Comparison of ENCODE assay signal across 22 cellular contexts in the genomic region with DNA sequence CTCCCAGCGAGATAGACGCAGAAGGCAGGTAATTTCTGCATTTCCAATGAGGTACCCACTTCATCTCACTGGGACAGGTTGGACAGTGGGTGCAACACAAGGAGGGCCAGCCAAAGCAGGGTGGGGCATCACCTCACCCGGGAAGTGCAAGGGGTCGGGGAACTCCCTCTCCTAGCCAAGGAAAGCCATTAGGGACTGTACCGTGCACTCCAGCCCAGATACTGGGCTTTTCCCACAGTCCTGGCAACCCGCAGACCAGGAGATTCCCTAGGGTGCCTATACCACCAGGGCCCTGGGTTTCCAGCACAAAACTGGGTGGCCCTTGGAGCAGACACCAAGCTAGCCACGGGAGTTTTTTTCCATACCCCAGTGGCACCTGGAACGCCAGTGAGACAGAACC. TPM values are rescaled to one million over a fixed set of nuclear protein-coding genes. Genes with fewer than 3 reads are reported as not detected.
DNase-seq lines count a peak whose midpoint lies in the region; FAIRE-seq and TF ChIP-seq lines count a peak whose summit lies in the region.
"Had no signal": no experiment of that assay in that cellular context is flagged by ENCODE, and none has a peak within 500 bp of the region (broad histone marks: within the 10 kb centered on the region; RNA-seq: fewer than 3 reads in every experiment).

No MANE protein-coding gene starts in this region.

- H3K36me3 Mint-ChIP-seq in activated CD4-positive, alpha-beta T cell treated with anti-CD3 and anti-CD28 coated beads, Interleukin-2, amount 10 ng/mL, durations not matched to agents 24 days and 14 days (ENCODE audit: low read depth) = no peaks in the 10 kb centered on the region

- H3K79me2 ChIP-seq in H1 (ENCODE audit: control insufficient read depth in 1 of 2, insufficient read depth in 2 of 2, low read length in 2 of 2) (no peaks in the 10 kb centered on the region), mesendoderm (ENCODE audit: control insufficient read depth, insufficient read depth, low read length) (no peaks in the 10 kb centered on the region)

- no peak overlapping the region for H3K4ac ChIP-seq in H1 (replicated peaks; ENCODE audit: insufficient read length, low read depth, low read length)
- peak overlapping the region; percentile 72 for H3K4ac ChIP-seq in mesendoderm (ENCODE audit: low read depth, low read length)

- H3K4me3 ChIP-seq in HUES48 (ENCODE audit: low read depth, low read length) (no peak overlapping the region), H1 (ENCODE audit: extremely low read depth in 1 of 4, insufficient read depth in 2 of 4, low read depth in 3 of 4, low read length in 4 of 4) (no peak overlapping the region), mesendoderm (ENCODE audit: low read length) (no peak overlapping the region), esophagus squamous epithelium (no peak overlapping the region)
- H3K4me3 ChIP-seq: A549, K562 had no signal

- peak overlapping the region; percentile 21 to 39; a peak in 3 of 4 replicates for H3K4me2 ChIP-seq in H1 (ENCODE audit: insufficient read depth in 1 of 2, low read depth in 2 of 2, low read length in 2 of 2)
- H3K4me2 ChIP-seq in mesendoderm (ENCODE audit: low read length) = no peak overlapping the region
- H3K4me2 ChIP-seq: A549 had no signal

- H3K23me2 ChIP-seq in H1 (ENCODE audit: low read depth, low read length) = no peaks in the 10 kb centered on the region

- no peak overlapping the region for H2BK120ac ChIP-seq in H1 (replicated peaks; ENCODE audit: low read depth, low read length)
- no peak overlapping the region for H2BK120ac ChIP-seq in mesendoderm (ENCODE audit: low read depth, low read length)

- TF ChIP-seq RAD21 in H1 (IDR thresholded peaks at IDR 0.05 in 1 of 2, conservative IDR thresholded peaks at IDR 0.05 in 1 of 2; ENCODE audit: low read depth in 2 of 2, low read length in 2 of 2) = no peak

- H3K27me3 ChIP-seq in HUES48 (ENCODE audit: control insufficient read depth, insufficient read depth, low read length) (no peaks in the 10 kb centered on the region), H1 (replicated peaks in 1 of 4; ENCODE audit: control insufficient read depth in 3 of 4, extremely low read depth in 1 of 4, insufficient read depth in 3 of 4, low read length in 3 of 4) (no peaks in the 10 kb centered on the region), mesendoderm (ENCODE audit: insufficient read depth, low read length, poor library complexity) (no peaks in the 10 kb centered on the region), esophagus squamous epithelium (no peaks in the 10 kb centered on the region)

- H3K4me1 ChIP-seq in ES-I3 (ENCODE audit: insufficient read depth, low read length) (no peaks in the 10 kb centered on the region; the same call in 1 of the 2 replicates), HUES48 (ENCODE audit: control insufficient read depth, insufficient read depth, low read length) (peaks cover 5% of the 10 kb centered on the region; the same call in 1 of the 2 replicates), H1 (replicated peaks in 1 of 4; ENCODE audit: control insufficient read depth in 3 of 4, insufficient read depth in 4 of 4, low read length in 3 of 4) (peaks cover 0 to 8% (median 2%) of the 10 kb centered on the region in 4 experiments; a peak in 2 of 7 replicates), mesendoderm (ENCODE audit: control insufficient read depth, low read depth, low read length) (no peaks in the 10 kb centered on the region), esophagus squamous epithelium (no peaks in the 10 kb centered on the region)
- H3K4me1 ChIP-seq: A549 had no signal

- POLR2A ChIA-PET in H1 (lab: Charles Lee; ENCODE audit: partially characterized antibody) = interaction anchor here (0.9 to 1.1 kb wide), 2 partner anchors 10 to 17 kb away, joined by 4 read pairs; a partner anchor contains a TSS

- TF ChIP-seq EP300 in H1 (IDR thresholded peaks at IDR 0.05; ENCODE audit: borderline replicate concordance in 1 of 2, low read depth in 2 of 2, low read length in 2 of 2) = no peak

- H4K20me1 ChIP-seq in H1 (replicated peaks in 1 of 2; ENCODE audit: control insufficient read depth in 1 of 2, insufficient read depth in 2 of 2, low read length in 2 of 2) = no peaks in the 10 kb centered on the region

- H3K4me3 Mint-ChIP-seq in activated CD4-positive, alpha-beta T cell treated with anti-CD3 and anti-CD28 coated beads, Interleukin-2, amount 10 ng/mL, durations not matched to agents 24 days and 14 days = no peak overlapping the region
- H3K4me3 Mint-ChIP-seq: CD4-positive, alpha-beta T cell; HFFc6 had no signal

- no peak overlapping the region for H3K56ac ChIP-seq in H1 (replicated peaks; ENCODE audit: insufficient read length, low read depth, low read length)
- peak overlapping the region; percentile 49 for H3K56ac ChIP-seq in mesendoderm (ENCODE audit: low read length)

- H3K27ac ChIP-seq in HUES48 (ENCODE audit: low read depth, low read length) = peak overlapping the region; percentile 12
- H3K27ac ChIP-seq in H1 (ENCODE audit: low read depth, low read length) = no peak overlapping the region
- H3K27ac ChIP-seq in mesendoderm (ENCODE audit: low read depth, low read length) = no peak overlapping the region
- H3K27ac ChIP-seq in esophagus squamous epithelium = no peak overlapping the region
- H3K27ac ChIP-seq: 22Rv1, A549, C4-2B had no signal

- H3K18ac ChIP-seq in H1 (ENCODE audit: extremely low read depth, low read length) (no peak overlapping the region; the same call in 1 of the 2 replicates), mesendoderm (ENCODE audit: low read length) (peak overlapping the region; percentile 23)

- H4K5ac ChIP-seq in H1 (ENCODE audit: insufficient read length, low read depth, low read length) = no peak overlapping the region
- H4K5ac ChIP-seq in mesendoderm (ENCODE audit: low read length) = no peak overlapping the region

- no peak for FAIRE-seq in H1 (lab: Jason Lieb, UNC)
- FAIRE-seq: A549, D721Med, GM12892, GM18507, K562 had no signal

- H2BK12ac ChIP-seq in H1 (ENCODE audit: low read depth, low read length) = peak overlapping the region; percentile 60; the same call in 1 of the 2 replicates

- H2BK20ac ChIP-seq in H1 (ENCODE audit: low read length) = no peak overlapping the region

- H2BK5ac ChIP-seq in H1 (ENCODE audit: low read depth, low read length) (no peak overlapping the region), mesendoderm (ENCODE audit: low read length) (no peak overlapping the region)

- peak overlapping the region; percentile 43; the same call in 1 of the 2 replicates for H3K9ac ChIP-seq in ES-I3 (ENCODE audit: low read depth, low read length)
- no peak overlapping the region for H3K9ac ChIP-seq in HUES48 (ENCODE audit: low read depth, low read length)
- no peak overlapping the region for H3K9ac ChIP-seq in H1 (replicated peaks in 1 of 4; ENCODE audit: extremely low read depth in 1 of 4, low read depth in 3 of 4, low read length in 3 of 4)
- no peak overlapping the region for H3K9ac ChIP-seq in mesendoderm (ENCODE audit: low read length)

- H3K79me1 ChIP-seq in H1 (ENCODE audit: low read depth, low read length) (no peaks in the 10 kb centered on the region), mesendoderm (ENCODE audit: low read length) (no peaks in the 10 kb centered on the region)

- TF ChIP-seq POLR2A in H1 (IDR thresholded peaks at IDR 0.05; ENCODE audit: control extremely low read depth in 1 of 2, low read depth in 2 of 2, low read length in 2 of 2) = no peak
- TF ChIP-seq POLR2A in esophagus squamous epithelium (IDR thresholded peaks at IDR 0.05) = no peak

- H2BK15ac ChIP-seq in H1 (ENCODE audit: low read length) (no peak overlapping the region), mesendoderm (replicated peaks; ENCODE audit: low read depth) (no peak overlapping the region)

- H4K8ac ChIP-seq in H1 (ENCODE audit: extremely low read depth, insufficient read depth, low read length) = peak overlapping the region; percentile 57; the same call in 1 of the 2 replicates
- H4K8ac ChIP-seq in mesendoderm (ENCODE audit: low read depth, low read length) = no peak overlapping the region

- H3K36me3 ChIP-seq in ES-I3 (ENCODE audit: insufficient read depth, low read length) = no peaks in the 10 kb centered on the region
- no peaks in the 10 kb centered on the region for H3K36me3 ChIP-seq in HUES48 (ENCODE audit: control insufficient read depth, insufficient read depth, low read length)
- no peaks in the 10 kb centered on the region for H3K36me3 ChIP-seq in H1 (ENCODE audit: control insufficient read depth in 2 of 4, insufficient read depth in 4 of 4, low read length in 3 of 4)
- no peaks in the 10 kb centered on the region for H3K36me3 ChIP-seq in mesendoderm (ENCODE audit: control insufficient read depth, insufficient read depth, low read length)
- H3K36me3 ChIP-seq in esophagus squamous epithelium = no peaks in the 10 kb centered on the region

- H4K91ac ChIP-seq in H1 (replicated peaks; ENCODE audit: insufficient read length, low read length) = no peak overlapping the region

- no peak overlapping the region for H2AFZ ChIP-seq in H1 (ENCODE audit: low read length)

- H3K9me3 ChIP-seq in ES-I3 (ENCODE audit: control insufficient read depth, insufficient read depth, low read length) (no peaks in the 10 kb centered on the region), HUES48 (ENCODE audit: control insufficient read depth, insufficient read depth, low read length) (no peaks in the 10 kb centered on the region), H1 (ENCODE audit: insufficient read depth in 2 of 2, low read depth in 1 of 2, low read length in 1 of 2) (no peaks in the 10 kb centered on the region), esophagus squamous epithelium (no peaks in the 10 kb centered on the region)
- H3K9me3 ChIP-seq: A549, Caco-2 had no signal

- CTCF ChIA-PET in H1 (lab: Charles Lee; ENCODE audit: partially characterized antibody) = interaction anchor here (0.6 to 1.3 kb wide), 4 partner anchors 11 to 226 kb away, joined by 3 read pairs; no protein-coding TSS in a partner anchor

- TF ChIP-seq CTCF in H1 (IDR thresholded peaks at IDR 0.05; ENCODE audit: control extremely low read depth in 1 of 3, insufficient read depth in 1 of 3, low read depth in 1 of 3, low read length in 3 of 3) (no peak), esophagus squamous epithelium (IDR thresholded peaks at IDR 0.05) (no peak)

- 83% methylated on average over 8 of the region's 8 CpGs; no CpG with 5 or more reads in 1 of the 2 experiments for WGBS in H1 (ENCODE audit: extremely low coverage in 1 of 2, insufficient coverage in 1 of 2, insufficient read length in 1 of 2, insufficient replicate concordance in 2 of 2, low coverage in 1 of 2, low lambda C conversion rate in 2 of 2, missing lambda C conversion rate in 1 of 2), 2 experiments
- WGBS in mesendoderm (ENCODE audit: extremely low coverage, insufficient coverage, low lambda C conversion rate) = no CpG with 5 or more reads among the region's 8 CpGs
- WGBS in esophagus squamous epithelium, 2 donors = 65 to 100% methylated on average over 1 to 3 of the region's 8 CpGs

- no peaks in the 10 kb centered on the region for H3K4me1 Mint-ChIP-seq in activated CD4-positive, alpha-beta T cell treated with anti-CD3 and anti-CD28 coated beads, Interleukin-2, amount 10 ng/mL, durations not matched to agents 24 days and 14 days

- H3K23ac ChIP-seq in H1 (ENCODE audit: insufficient read length) (no peak overlapping the region), mesendoderm (ENCODE audit: low read length) (no peak overlapping the region)

- no peaks in the 10 kb centered on the region for H3K9me3 Mint-ChIP-seq in activated CD4-positive, alpha-beta T cell treated with anti-CD3 and anti-CD28 coated beads, Interleukin-2, amount 10 ng/mL, durations not matched to agents 24 days and 14 days

- intact Hi-C loops in activated CD4-positive, alpha-beta T cell treated with anti-CD3 and anti-CD28 coated beads, Interleukin-2, amount 10 ng/mL, durations not matched to agents 24 days and 14 days (cut with micrococcal nuclease) = no loop called here
- intact Hi-C loops in esophagus squamous epithelium (cut with DNase I) = no loop called here

- H3K27ac Mint-ChIP-seq in activated CD4-positive, alpha-beta T cell treated with anti-CD3 and anti-CD28 coated beads, Interleukin-2, amount 10 ng/mL, durations not matched to agents 24 days and 14 days = no peak overlapping the region
- H3K27ac Mint-ChIP-seq: CD4-positive, alpha-beta T cell; HFFc6 had no signal

- H2AK5ac ChIP-seq in H1 (ENCODE audit: low read depth, low read length) (no peak overlapping the region), mesendoderm (ENCODE audit: low read length) (no peak overlapping the region)

- no peak overlapping the region for H3K14ac ChIP-seq in H1 (ENCODE audit: insufficient read length)

- no peaks in the 10 kb centered on the region for H3K27me3 Mint-ChIP-seq in activated CD4-positive, alpha-beta T cell treated with anti-CD3 and anti-CD28 coated beads, Interleukin-2, amount 10 ng/mL, durations not matched to agents 24 days and 14 days
- H3K27me3 Mint-ChIP-seq: CD4-positive, alpha-beta T cell had no signal

- DNase-seq in H1 (ENCODE audit: low read depth in 1 of 2, low spot score in 2 of 2) (peak in 1 of 2 experiments; percentile 46), mesendoderm (no peak), NCI-H1436 (lab: John Stamatoyannopoulos, UW) (no peak), esophagus squamous epithelium (lab: John Stamatoyannopoulos, UW) (no peak), NCI-H2029 (lab: John Stamatoyannopoulos, UW) (no peak)
- DNase-seq in activated CD4-positive, alpha-beta T cell treated with anti-CD3 and anti-CD28 coated beads, Interleukin-2, amount 10 ng/mL, durations not matched to agents 24 days and 14 days = no peak
- DNase-seq: AML-193; Caco-2; CD4-positive, alpha-beta T cell; GDM1; HCEC 1CT; HFFc6; IMR-90 had no signal

RNA-seq across cellular contexts. Expression of a gene that starts 17.2 kb away (rescaled TPM):
- total RNA-seq in H1 (2021; fragmentation: NEBNext Ultra II Directional; extraction: Animal tissue kit (Norgen Biotek cat#: 25700)) = 0.25 and 0.39 TPM in 2 replicates
- polyA plus RNA-seq in H1 (2011; rRNA removed) = 0.09 and 0.26 TPM in 2 replicates
- 0.30 TPM for polyA plus RNA-seq in H1 (2011; cell fraction: cytosol; rRNA removed)
- 0.29 TPM for polyA plus RNA-seq in H1 (2011; cell fraction: nucleus; rRNA removed)
- 0.22 to 0.58 TPM (median 0.45 TPM) in 4 replicates for polyA plus RNA-seq in H1 (2012, experiment 1 of 2)
- polyA plus RNA-seq in H1 (2012, experiment 2 of 2) = not detected
- 0.14 TPM for polyA plus RNA-seq in H1 (2013, experiment 1 of 2)
- polyA plus RNA-seq in H1 (2013, experiment 2 of 2) = 0.28 TPM
- 2.0 and 2.2 TPM in 2 replicates for polyA minus RNA-seq in H1 (2011; rRNA and poly(A)+ RNA removed)
- 1.5 TPM for polyA minus RNA-seq in H1 (2011; cell fraction: cytosol; rRNA and poly(A)+ RNA removed)
- 5.4 TPM for polyA minus RNA-seq in H1 (2011; cell fraction: nucleus; rRNA and poly(A)+ RNA removed)
- polyA plus RNA-seq in mesendoderm (2013, experiment 1 of 2) = 0.17 TPM
- polyA plus RNA-seq in mesendoderm (2013, experiment 2 of 2) = 0.15 TPM
- not detected in 2 replicates for total RNA-seq in activated CD4-positive, alpha-beta T cell treated with anti-CD3 and anti-CD28 coated beads, Interleukin-2, amount 10 ng/mL, durations not matched to agents 24 days and 14 days
- total RNA-seq in esophagus squamous epithelium = 10 to 100 TPM in 1 of 4 donors, 1 to 10 TPM in 3; 1.2 to 15.4 (median 1.6) TPM
- total RNA-seq: CD4-positive, alpha-beta T cell; HFFc6; K562 had no signal
- polyA plus RNA-seq: K562 had no signal
